In genomic region chr9:116015855-116016254, GRCh38 we compare ENCODE assay signal across 22 cellular contexts.
"Had no signal": no experiment of that assay in that cellular context is flagged by ENCODE, and none has a peak within 500 bp of the region (broad histone marks: within the 10 kb centered on the region; RNA-seq: fewer than 3 reads in every experiment).

No MANE protein-coding gene starts in this region.

- H3K4me3 ChIP-seq: coronary artery, dorsolateral prefrontal cortex, esophagus muscularis mucosa, gastrocnemius medialis, heart right ventricle, left lung, lower lobe of right lung, mucosa of descending colon had no signal

- H3K27ac ChIP-seq: coronary artery, dorsolateral prefrontal cortex, esophagus muscularis mucosa, gastrocnemius medialis, heart right ventricle, left lung, lower lobe of right lung had no signal

- H3K4me1 ChIP-seq: esophagus muscularis mucosa, gastrocnemius medialis, heart right ventricle, left lung, lower lobe of right lung had no signal

- H3K27me3 ChIP-seq: esophagus muscularis mucosa, gastrocnemius medialis, heart right ventricle, left lung had no signal

- H3K36me3 ChIP-seq: esophagus muscularis mucosa, gastrocnemius medialis, heart right ventricle, left lung, lower lobe of right lung had no signal

- ATAC-seq: gastrocnemius medialis; heart right ventricle; left cardiac atrium; left lung; left ventricle myocardium superior; lower lobe of right lung; mucosa of descending colon; naive thymus-derived CD8-positive, alpha-beta T cell had no signal

- H3K9me3 ChIP-seq: esophagus muscularis mucosa, gastrocnemius medialis, left lung, lower lobe of right lung, mucosa of descending colon had no signal

- DNase-seq: dermis blood vessel endothelial cell; dorsolateral prefrontal cortex; effector CD4-positive, alpha-beta T cell; effector memory CD4-positive, alpha-beta T cell; foreskin fibroblast; foreskin melanocyte; gastrocnemius medialis; glutamatergic neuron; heart right ventricle; hypothalamus; immature natural killer cell; islet precursor cell; left cardiac atrium; left lung; left ventricle myocardium superior; lower lobe of right lung; mesenchymal stem cell; mucosa of descending colon; naive B cell; naive thymus-derived CD8-positive, alpha-beta T cell had no signal
